Comparison of ENCODE assay signal across 1 cellular context in genomic region chr19:47310323-47310722, GRCh38.
TF ChIP-seq lines count a peak whose summit lies in the region.

No MANE protein-coding gene starts in this region.

TF ChIP-seq in A549, 52 proteins besides CTCF, POLR2A, EP300 and RAD21 (continued from another document):
- TF ChIP-seq ELK1 (IDR thresholded peaks at IDR 0.05; ENCODE audit: low read depth, low read length) (no peak), ZSCAN20 (CRISPR knock-in tag; IDR thresholded peaks at IDR 0.05) (no peak), HOXA7 (CRISPR knock-in tag; IDR thresholded peaks at IDR 0.05) (no peak), HES2 (IDR thresholded peaks at IDR 0.05) (no peak)
TF ChIP-seq in A549: peak in this region for 0.
